Comparison of ENCODE assay signal across 14 cellular contexts in genomic region chr4:89248879-89249281, GRCh38. TPM values are rescaled to one million over a fixed set of nuclear protein-coding genes. Genes with fewer than 3 reads are reported as not detected.
DNase-seq lines count a peak whose midpoint lies in the region; ATAC-seq, FAIRE-seq and TF ChIP-seq lines count a peak whose summit lies in the region.
"Had no signal": no experiment of that assay in that cellular context is flagged by ENCODE, and none has a peak within 500 bp of the region (broad histone marks: within the 10 kb centered on the region; RNA-seq: fewer than 3 reads in every experiment).

No MANE protein-coding gene starts in this region.

- no peak for FAIRE-seq in pancreas (lab: Jason Lieb, UNC)
- FAIRE-seq: A549 had no signal

- H3K36me3 ChIP-seq in pancreas = no peaks in the 10 kb centered on the region

- peak overlapping the region in 3 of 4 donors; percentile 12 to 36 (median 35) for H3K4me3 ChIP-seq in pancreas
- H3K4me3 ChIP-seq: A549 had no signal

- no peaks in the 10 kb centered on the region for H3K27me3 ChIP-seq in pancreas

- intact Hi-C loops in pancreas (cut with DNase I) = no loop called here

- H3K27ac ChIP-seq in pancreas = peak overlapping the region; percentile 44 to 74 (median 58)
- H3K27ac ChIP-seq: A549 had no signal

- H3K4me1 ChIP-seq in pancreas = peaks cover 22 to 46% (median 45%) of the 10 kb centered on the region in 3 donors

- ATAC-seq in pancreas (peak; percentile 69 to 82 (median 74)), GM21360 (IDR thresholded peaks at IDR 0.05; ENCODE audit: unreplicated experiment) (no peak)
- ATAC-seq: A549; effector memory CD8-positive, alpha-beta T cell had no signal

- 24 to 26% methylated on average over 11 of the region's 11 CpGs for WGBS in pancreas, 2 donors

- TF ChIP-seq CTCF in pancreas (IDR thresholded peaks at IDR 0.05) = no peak

- DNase-seq in NCI-H2107 treated with DMSO at 0.1 percent for 48 hours (lab: John Stamatoyannopoulos, UW; ENCODE audit: unreplicated experiment) (peak; percentile 48), NCI-H2107 (lab: John Stamatoyannopoulos, UW) (no peak), NCI-H146 treated with DMSO at 0.1 percent for 48 hours (lab: John Stamatoyannopoulos, UW; ENCODE audit: unreplicated experiment) (peak; percentile 51), SHP77 treated with DMSO at 0.1 percent for 48 hours (lab: John Stamatoyannopoulos, UW) (peak; percentile 73), pancreas (peak; percentile 65 to 81 (median 72)), activated gamma-delta T cell (lab: John Stamatoyannopoulos, UW) (no peak)
- no peak for DNase-seq in activated effector memory CD4-positive, alpha-beta T cell treated with Interleukin-2 at 50 U/mL for 16 hours
- DNase-seq: activated CD4-positive, alpha-beta T cell treated with anti-CD3 and anti-CD28 coated beads, Interleukin-2, amount 50 U/mL, for 1 hour; activated effector memory CD4-positive, alpha-beta T cell treated with anti-CD3 and anti-CD28 coated beads, Interleukin-2, amount 50 U/mL, for 16 hours; effector memory CD8-positive, alpha-beta T cell; foreskin fibroblast; NCI-H1436 treated with DMSO at 0.1 percent for 48 hours had no signal

- H3K9me3 ChIP-seq in pancreas = no peaks in the 10 kb centered on the region
- H3K9me3 ChIP-seq: A549 had no signal

RNA-seq across cellular contexts. Expression of gene GPRIN3, which starts 58.7 kb away (rescaled TPM):
- 1 to 10 TPM; 2.5 to 7.6 (median 3.5) TPM for total RNA-seq in pancreas
- 1 to 10 TPM in 1 of 2 donors, under 1 TPM in 1; 0.84 to 2.0 TPM for polyA plus RNA-seq in pancreas

Comparison
In these comparisons a context has a peak if more than half of its experiments do, and no peak if none do; other contexts are left out.
1. DNase-seq: peak in NCI-H2107 treated with DMSO at 0.1 percent for 48 hours (single experiment), NCI-H146 treated with DMSO at 0.1 percent for 48 hours (single experiment), SHP77 treated with DMSO at 0.1 percent for 48 hours (single experiment) and pancreas (6 of 6); none in NCI-H2107 (single experiment), activated effector memory CD4-positive, alpha-beta T cell treated with Interleukin-2 at 50 U/mL for 16 hours (single experiment) and activated gamma-delta T cell (single experiment).